Comparison of ENCODE assay signal across 1 cellular context in the genomic region with DNA sequence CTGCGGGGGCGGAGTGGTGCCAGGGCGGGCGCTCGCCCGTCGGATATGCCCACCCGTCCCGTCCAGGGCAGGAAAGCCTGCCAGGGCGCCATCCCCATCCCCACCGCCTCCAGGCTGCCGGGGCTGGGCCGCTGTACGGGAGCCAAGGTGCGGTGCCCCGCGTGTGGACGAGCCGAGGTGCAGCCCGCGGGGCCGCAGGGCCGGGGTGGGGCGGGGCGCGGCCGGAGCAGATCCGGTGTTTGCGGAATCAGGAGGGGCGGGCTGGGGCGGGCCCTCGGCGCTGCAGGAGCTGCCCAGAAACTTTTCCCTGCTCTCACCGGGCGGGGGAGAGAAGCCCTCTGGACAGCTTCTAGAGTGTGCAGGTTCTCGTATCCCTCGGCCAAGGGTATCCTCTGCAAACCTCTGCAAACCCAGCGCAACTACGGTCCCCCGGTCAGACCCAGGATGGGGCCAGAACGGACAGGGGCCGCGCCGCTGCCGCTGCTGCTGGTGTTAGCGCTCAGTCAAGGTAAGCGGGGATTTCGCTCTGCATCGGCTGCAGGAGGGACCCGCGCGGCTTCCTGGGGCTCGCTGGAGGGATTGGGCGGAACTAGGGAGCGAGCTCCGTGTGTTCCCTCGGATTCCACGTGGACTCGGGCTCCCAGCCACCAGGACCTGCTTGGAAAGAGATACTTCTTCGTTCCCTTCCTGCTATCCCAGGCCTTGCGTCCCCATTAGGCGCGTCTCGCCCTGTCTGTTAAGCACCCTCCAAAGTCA.
TF ChIP-seq lines count a peak whose summit lies in the region.

A gene (plus strand): TSS at position 328 of the 756 bp plus-strand sequence. CDS start 117 bp downstream, at position 445.

TF ChIP-seq in HepG2, 621 proteins besides CTCF, POLR2A, EP300 and RAD21 (continued from another document and continues in another):
- TF ChIP-seq KDM5A (IDR thresholded peaks at IDR 0.05; ENCODE audit: borderline replicate concordance, low read length) (0 out of 2 replicates have a peak, but pooled peaks have one; percentile 55), ZNF563 (CRISPR knock-in tag; IDR thresholded peaks at IDR 0.05) (peak; percentile 80; the same call in 1 of the 2 replicates), SRY (CRISPR knock-in tag; IDR thresholded peaks at IDR 0.05) (no peak; the same call in 1 of the 2 replicates), CENPX (CRISPR knock-in tag; IDR thresholded peaks at IDR 0.05) (no peak), HNRNPUL1 (IDR thresholded peaks at IDR 0.05; ENCODE audit: low read depth, low read length) (no peak), STAT5B (CRISPR knock-in tag; IDR thresholded peaks at IDR 0.05) (no peak), ZNF136 (CRISPR knock-in tag; IDR thresholded peaks at IDR 0.05; ENCODE audit: low read depth) (0 out of 2 replicates have a peak, but pooled peaks have one; percentile 38), MIXL1 (CRISPR knock-in tag; IDR thresholded peaks at IDR 0.05) (no peak), MAFF (IDR thresholded peaks at IDR 0.05; ENCODE audit: low read depth, low read length) (no peak), ZNF792 (CRISPR knock-in tag; IDR thresholded peaks at IDR 0.05) (no peak), KLF13 (CRISPR knock-in tag; IDR thresholded peaks at IDR 0.05) (no peak), RAD51 (IDR thresholded peaks at IDR 0.05; ENCODE audit: borderline replicate concordance) (no peak), POLR2G (IDR thresholded peaks at IDR 0.05; ENCODE audit: low read depth, low read length) (peak; percentile 77), TSC22D2 (CRISPR knock-in tag; IDR thresholded peaks at IDR 0.05; ENCODE audit: borderline replicate concordance) (no peak), SIX4 (CRISPR knock-in tag; IDR thresholded peaks at IDR 0.05) (0 out of 2 replicates have a peak, but pooled peaks have one; percentile 7), ZNF333 (CRISPR knock-in tag; IDR thresholded peaks at IDR 0.05; ENCODE audit: borderline replicate concordance) (peak; percentile 72; the same call in 1 of the 2 replicates), SCMH1 (CRISPR knock-in tag; IDR thresholded peaks at IDR 0.05; ENCODE audit: borderline replicate concordance) (no peak), ZNF274 (CRISPR knock-in tag; IDR thresholded peaks at IDR 0.05) (peak; percentile 78; the same call in 1 of the 2 replicates), ZSCAN25 (CRISPR knock-in tag; IDR thresholded peaks at IDR 0.05) (peak; percentile 27; the same call in 1 of the 2 replicates), PRMT3 (CRISPR knock-in tag; IDR thresholded peaks at IDR 0.05; ENCODE audit: borderline replicate concordance, low read depth) (peak; percentile 75; the same call in 1 of the 2 replicates), SETDB1 (CRISPR knock-in tag; IDR thresholded peaks at IDR 0.05; ENCODE audit: borderline replicate concordance) (no peak), BHLHE40 (IDR thresholded peaks at IDR 0.05; ENCODE audit: low read length) (no peak), ZNF850 (CRISPR knock-in tag; conservative IDR thresholded peaks at IDR 0.05) (0 out of 2 replicates have a peak, but pooled peaks have one; percentile 56), ZNF570 (CRISPR knock-in tag; IDR thresholded peaks at IDR 0.05; ENCODE audit: borderline replicate concordance) (no peak), ZSCAN22 (CRISPR knock-in tag; IDR thresholded peaks at IDR 0.05) (no peak), GATAD2A (CRISPR knock-in tag; IDR thresholded peaks at IDR 0.05) (0 out of 2 replicates have a peak, but pooled peaks have one; percentile 15), AGO1 (IDR thresholded peaks at IDR 0.05; ENCODE audit: low read depth, low read length, poor library complexity, severe bottlenecking) (no peak), ADNP (CRISPR knock-in tag; IDR thresholded peaks at IDR 0.05) (no peak), ZNF569 (CRISPR knock-in tag; IDR thresholded peaks at IDR 0.05; ENCODE audit: borderline replicate concordance) (0 out of 2 replicates have a peak, but pooled peaks have one; percentile 4), ZNF232 (CRISPR knock-in tag; IDR thresholded peaks at IDR 0.05; ENCODE audit: borderline replicate concordance) (no peak; the same call in 1 of the 2 replicates), IRX3 (CRISPR knock-in tag; IDR thresholded peaks at IDR 0.05; ENCODE audit: borderline replicate concordance, low read depth) (peak; percentile 63; the same call in 1 of the 2 replicates), KLF16 (CRISPR knock-in tag; IDR thresholded peaks at IDR 0.05) (peak; percentile 34 to 70; a peak in 1 of 4 replicates), ZNF496 (CRISPR knock-in tag; IDR thresholded peaks at IDR 0.05; ENCODE audit: insufficient replicate concordance) (no peak), ZNF501 (CRISPR knock-in tag; IDR thresholded peaks at IDR 0.05) (peak; percentile 84), ZNF724P (CRISPR knock-in tag; IDR thresholded peaks at IDR 0.05; ENCODE audit: borderline replicate concordance) (no peak), NCOA1 (CRISPR knock-in tag; IDR thresholded peaks at IDR 0.05) (no peak), HNRNPK (IDR thresholded peaks at IDR 0.05; ENCODE audit: low read depth, low read length, poor library complexity, severe bottlenecking) (peak; percentile 61), ZNF251 (CRISPR knock-in tag; IDR thresholded peaks at IDR 0.05) (no peak), RFX1 (IDR thresholded peaks at IDR 0.05) (no peak), BCL6 (CRISPR knock-in tag; IDR thresholded peaks at IDR 0.05) (no peak; the same call in 1 of the 2 replicates), ZNF441 (CRISPR knock-in tag; IDR thresholded peaks at IDR 0.05; ENCODE audit: borderline replicate concordance) (peak; percentile 70; the same call in 1 of the 2 replicates), MAF1 (CRISPR knock-in tag; IDR thresholded peaks at IDR 0.05; ENCODE audit: borderline replicate concordance) (no peak), ZBTB20 (CRISPR knock-in tag; IDR thresholded peaks at IDR 0.05; ENCODE audit: borderline replicate concordance, low read depth) (no peak; the same call in 1 of the 2 replicates), TBX2 (CRISPR knock-in tag; IDR thresholded peaks at IDR 0.05; ENCODE audit: borderline replicate concordance) (peak; percentile 83), ZSCAN21 (CRISPR knock-in tag; IDR thresholded peaks at IDR 0.05; ENCODE audit: borderline replicate concordance) (0 out of 2 replicates have a peak, but pooled peaks have one; percentile 63)
- TF ChIP-seq, protein P1, sequence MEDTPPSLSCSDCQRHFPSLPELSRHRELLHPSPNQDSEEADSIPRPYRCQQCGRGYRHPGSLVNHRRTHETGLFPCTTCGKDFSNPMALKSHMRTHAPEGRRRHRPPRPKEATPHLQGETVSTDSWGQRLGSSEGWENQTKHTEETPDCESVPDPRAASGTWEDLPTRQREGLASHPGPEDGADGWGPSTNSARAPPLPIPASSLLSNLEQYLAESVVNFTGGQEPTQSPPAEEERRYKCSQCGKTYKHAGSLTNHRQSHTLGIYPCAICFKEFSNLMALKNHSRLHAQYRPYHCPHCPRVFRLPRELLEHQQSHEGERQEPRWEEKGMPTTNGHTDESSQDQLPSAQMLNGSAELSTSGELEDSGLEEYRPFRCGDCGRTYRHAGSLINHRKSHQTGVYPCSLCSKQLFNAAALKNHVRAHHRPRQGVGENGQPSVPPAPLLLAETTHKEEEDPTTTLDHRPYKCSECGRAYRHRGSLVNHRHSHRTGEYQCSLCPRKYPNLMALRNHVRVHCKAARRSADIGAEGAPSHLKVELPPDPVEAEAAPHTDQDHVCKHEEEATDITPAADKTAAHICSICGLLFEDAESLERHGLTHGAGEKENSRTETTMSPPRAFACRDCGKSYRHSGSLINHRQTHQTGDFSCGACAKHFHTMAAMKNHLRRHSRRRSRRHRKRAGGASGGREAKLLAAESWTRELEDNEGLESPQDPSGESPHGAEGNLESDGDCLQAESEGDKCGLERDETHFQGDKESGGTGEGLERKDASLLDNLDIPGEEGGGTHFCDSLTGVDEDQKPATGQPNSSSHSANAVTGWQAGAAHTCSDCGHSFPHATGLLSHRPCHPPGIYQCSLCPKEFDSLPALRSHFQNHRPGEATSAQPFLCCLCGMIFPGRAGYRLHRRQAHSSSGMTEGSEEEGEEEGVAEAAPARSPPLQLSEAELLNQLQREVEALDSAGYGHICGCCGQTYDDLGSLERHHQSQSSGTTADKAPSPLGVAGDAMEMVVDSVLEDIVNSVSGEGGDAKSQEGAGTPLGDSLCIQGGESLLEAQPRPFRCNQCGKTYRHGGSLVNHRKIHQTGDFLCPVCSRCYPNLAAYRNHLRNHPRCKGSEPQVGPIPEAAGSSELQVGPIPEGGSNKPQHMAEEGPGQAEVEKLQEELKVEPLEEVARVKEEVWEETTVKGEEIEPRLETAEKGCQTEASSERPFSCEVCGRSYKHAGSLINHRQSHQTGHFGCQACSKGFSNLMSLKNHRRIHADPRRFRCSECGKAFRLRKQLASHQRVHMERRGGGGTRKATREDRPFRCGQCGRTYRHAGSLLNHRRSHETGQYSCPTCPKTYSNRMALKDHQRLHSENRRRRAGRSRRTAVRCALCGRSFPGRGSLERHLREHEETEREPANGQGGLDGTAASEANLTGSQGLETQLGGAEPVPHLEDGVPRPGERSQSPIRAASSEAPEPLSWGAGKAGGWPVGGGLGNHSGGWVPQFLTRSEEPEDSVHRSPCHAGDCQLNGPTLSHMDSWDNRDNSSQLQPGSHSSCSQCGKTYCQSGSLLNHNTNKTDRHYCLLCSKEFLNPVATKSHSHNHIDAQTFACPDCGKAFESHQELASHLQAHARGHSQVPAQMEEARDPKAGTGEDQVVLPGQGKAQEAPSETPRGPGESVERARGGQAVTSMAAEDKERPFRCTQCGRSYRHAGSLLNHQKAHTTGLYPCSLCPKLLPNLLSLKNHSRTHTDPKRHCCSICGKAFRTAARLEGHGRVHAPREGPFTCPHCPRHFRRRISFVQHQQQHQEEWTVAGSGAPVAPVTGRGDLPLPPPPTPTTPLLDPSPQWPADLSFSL (CRISPR knock-in tag; IDR thresholded peaks at IDR 0.05) = peak; percentile 74
- TF ChIP-seq, protein P2, sequence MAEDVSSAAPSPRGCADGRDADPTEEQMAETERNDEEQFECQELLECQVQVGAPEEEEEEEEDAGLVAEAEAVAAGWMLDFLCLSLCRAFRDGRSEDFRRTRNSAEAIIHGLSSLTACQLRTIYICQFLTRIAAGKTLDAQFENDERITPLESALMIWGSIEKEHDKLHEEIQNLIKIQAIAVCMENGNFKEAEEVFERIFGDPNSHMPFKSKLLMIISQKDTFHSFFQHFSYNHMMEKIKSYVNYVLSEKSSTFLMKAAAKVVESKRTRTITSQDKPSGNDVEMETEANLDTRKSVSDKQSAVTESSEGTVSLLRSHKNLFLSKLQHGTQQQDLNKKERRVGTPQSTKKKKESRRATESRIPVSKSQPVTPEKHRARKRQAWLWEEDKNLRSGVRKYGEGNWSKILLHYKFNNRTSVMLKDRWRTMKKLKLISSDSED (CRISPR knock-in tag; IDR thresholded peaks at IDR 0.05) = no peak
- TF ChIP-seq, protein P3, sequence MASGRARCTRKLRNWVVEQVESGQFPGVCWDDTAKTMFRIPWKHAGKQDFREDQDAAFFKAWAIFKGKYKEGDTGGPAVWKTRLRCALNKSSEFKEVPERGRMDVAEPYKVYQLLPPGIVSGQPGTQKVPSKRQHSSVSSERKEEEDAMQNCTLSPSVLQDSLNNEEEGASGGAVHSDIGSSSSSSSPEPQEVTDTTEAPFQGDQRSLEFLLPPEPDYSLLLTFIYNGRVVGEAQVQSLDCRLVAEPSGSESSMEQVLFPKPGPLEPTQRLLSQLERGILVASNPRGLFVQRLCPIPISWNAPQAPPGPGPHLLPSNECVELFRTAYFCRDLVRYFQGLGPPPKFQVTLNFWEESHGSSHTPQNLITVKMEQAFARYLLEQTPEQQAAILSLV (CRISPR knock-in tag; IDR thresholded peaks at IDR 0.05; ENCODE audit: borderline replicate concordance) = peak; percentile 66; the same call in 1 of the 2 replicates
- TF ChIP-seq, protein P4, sequence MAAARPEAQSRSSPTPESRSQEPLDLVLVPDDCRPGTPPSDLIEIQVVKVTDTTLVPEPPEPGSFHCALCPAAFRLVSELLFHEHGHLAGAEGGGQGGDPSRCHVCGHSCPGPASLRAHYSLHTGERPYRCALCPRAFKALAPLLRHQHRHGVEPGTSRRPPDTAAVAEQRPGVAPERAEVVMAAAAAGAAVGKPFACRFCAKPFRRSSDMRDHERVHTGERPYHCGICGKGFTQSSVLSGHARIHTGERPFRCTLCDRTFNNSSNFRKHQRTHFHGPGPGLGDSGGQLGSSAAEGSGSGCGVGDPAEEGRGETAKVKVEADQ (CRISPR knock-in tag; IDR thresholded peaks at IDR 0.05; ENCODE audit: borderline replicate concordance) = 0 out of 2 replicates have a peak, but pooled peaks have one; percentile 39
- TF ChIP-seq, protein P5, sequence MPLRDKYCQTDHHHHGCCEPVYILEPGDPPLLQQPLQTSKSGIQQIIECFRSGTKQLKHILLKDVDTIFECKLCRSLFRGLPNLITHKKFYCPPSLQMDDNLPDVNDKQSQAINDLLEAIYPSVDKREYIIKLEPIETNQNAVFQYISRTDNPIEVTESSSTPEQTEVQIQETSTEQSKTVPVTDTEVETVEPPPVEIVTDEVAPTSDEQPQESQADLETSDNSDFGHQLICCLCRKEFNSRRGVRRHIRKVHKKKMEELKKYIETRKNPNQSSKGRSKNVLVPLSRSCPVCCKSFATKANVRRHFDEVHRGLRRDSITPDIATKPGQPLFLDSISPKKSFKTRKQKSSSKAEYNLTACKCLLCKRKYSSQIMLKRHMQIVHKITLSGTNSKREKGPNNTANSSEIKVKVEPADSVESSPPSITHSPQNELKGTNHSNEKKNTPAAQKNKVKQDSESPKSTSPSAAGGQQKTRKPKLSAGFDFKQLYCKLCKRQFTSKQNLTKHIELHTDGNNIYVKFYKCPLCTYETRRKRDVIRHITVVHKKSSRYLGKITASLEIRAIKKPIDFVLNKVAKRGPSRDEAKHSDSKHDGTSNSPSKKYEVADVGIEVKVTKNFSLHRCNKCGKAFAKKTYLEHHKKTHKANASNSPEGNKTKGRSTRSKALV (CRISPR knock-in tag; IDR thresholded peaks at IDR 0.05) = no peak
- TF ChIP-seq, protein P6, sequence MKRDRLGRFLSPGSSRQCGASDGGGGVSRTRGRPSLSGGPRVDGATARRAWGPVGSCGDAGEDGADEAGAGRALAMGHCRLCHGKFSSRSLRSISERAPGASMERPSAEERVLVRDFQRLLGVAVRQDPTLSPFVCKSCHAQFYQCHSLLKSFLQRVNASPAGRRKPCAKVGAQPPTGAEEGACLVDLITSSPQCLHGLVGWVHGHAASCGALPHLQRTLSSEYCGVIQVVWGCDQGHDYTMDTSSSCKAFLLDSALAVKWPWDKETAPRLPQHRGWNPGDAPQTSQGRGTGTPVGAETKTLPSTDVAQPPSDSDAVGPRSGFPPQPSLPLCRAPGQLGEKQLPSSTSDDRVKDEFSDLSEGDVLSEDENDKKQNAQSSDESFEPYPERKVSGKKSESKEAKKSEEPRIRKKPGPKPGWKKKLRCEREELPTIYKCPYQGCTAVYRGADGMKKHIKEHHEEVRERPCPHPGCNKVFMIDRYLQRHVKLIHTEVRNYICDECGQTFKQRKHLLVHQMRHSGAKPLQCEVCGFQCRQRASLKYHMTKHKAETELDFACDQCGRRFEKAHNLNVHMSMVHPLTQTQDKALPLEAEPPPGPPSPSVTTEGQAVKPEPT (CRISPR knock-in tag; IDR thresholded peaks at IDR 0.05; ENCODE audit: low read depth) = no peak
- TF ChIP-seq, protein P7, sequence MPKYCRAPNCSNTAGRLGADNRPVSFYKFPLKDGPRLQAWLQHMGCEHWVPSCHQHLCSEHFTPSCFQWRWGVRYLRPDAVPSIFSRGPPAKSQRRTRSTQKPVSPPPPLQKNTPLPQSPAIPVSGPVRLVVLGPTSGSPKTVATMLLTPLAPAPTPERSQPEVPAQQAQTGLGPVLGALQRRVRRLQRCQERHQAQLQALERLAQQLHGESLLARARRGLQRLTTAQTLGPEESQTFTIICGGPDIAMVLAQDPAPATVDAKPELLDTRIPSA (CRISPR knock-in tag; IDR thresholded peaks at IDR 0.05; ENCODE audit: borderline replicate concordance) = no peak
- TF ChIP-seq, protein P8, sequence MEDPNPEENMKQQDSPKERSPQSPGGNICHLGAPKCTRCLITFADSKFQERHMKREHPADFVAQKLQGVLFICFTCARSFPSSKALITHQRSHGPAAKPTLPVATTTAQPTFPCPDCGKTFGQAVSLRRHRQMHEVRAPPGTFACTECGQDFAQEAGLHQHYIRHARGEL (CRISPR knock-in tag; IDR thresholded peaks at IDR 0.05) = no peak
